Comparison of ENCODE assay signal across 19 cellular contexts in genomic region chr5:1368236-1368635, GRCh38. TPM values are rescaled to one million over a fixed set of nuclear protein-coding genes. Genes with fewer than 3 reads are reported as not detected.
DNase-seq lines count a peak whose midpoint lies in the region; ATAC-seq and TF ChIP-seq lines count a peak whose summit lies in the region.
"Had no signal": no experiment of that assay in that cellular context is flagged by ENCODE, and none has a peak within 500 bp of the region (broad histone marks: within the 10 kb centered on the region; RNA-seq: fewer than 3 reads in every experiment).

No MANE protein-coding gene starts in this region.

- H3K4me1 Mint-ChIP-seq in naive B cell (peaks cover 47 to 68% (median 55%) of the 10 kb centered on the region in 3 donors), type B pancreatic cell (ENCODE audit: unreplicated experiment) (no peaks in the 10 kb centered on the region), mesothelial cell of epicardium (no peaks in the 10 kb centered on the region)

- H3K27ac Mint-ChIP-seq in naive B cell (peak overlapping the region in 4 of 6 donors; percentile 17 to 93 (median 88)), type B pancreatic cell (no peak overlapping the region), mesothelial cell of epicardium (no peak overlapping the region)
- H3K27ac Mint-ChIP-seq: CD4-positive, CD25-positive, alpha-beta regulatory T cell; CD8-positive, alpha-beta memory T cell had no signal

- H3K36me3 Mint-ChIP-seq in naive B cell: no peaks in the 10 kb centered on the region
- H3K36me3 Mint-ChIP-seq in type B pancreatic cell: no peaks in the 10 kb centered on the region
- H3K36me3 Mint-ChIP-seq in mesothelial cell of epicardium: no peaks in the 10 kb centered on the region
- H3K36me3 Mint-ChIP-seq: CD4-positive, CD25-positive, alpha-beta regulatory T cell; CD8-positive, alpha-beta memory T cell had no signal

- ATAC-seq in Right ventricle myocardium inferior (no peak), left ventricle myocardium superior (no peak), naive B cell (ENCODE audit: low read depth in 2 of 2) (no peak), HG03159 (IDR thresholded peaks at IDR 0.05; ENCODE audit: unreplicated experiment) (no peak)
- ATAC-seq: A549 had no signal

- peak; percentile 45 for DNase-seq in Right ventricle myocardium inferior (ENCODE audit: missing footprints)
- no peak for DNase-seq in left ventricle myocardium superior
- DNase-seq in SW480 (ENCODE audit: low spot score): peak; percentile 80
- DNase-seq in naive B cell: no peak
- DNase-seq in GM20000 (ENCODE audit: low spot score): no peak
- no peak for DNase-seq in type B pancreatic cell (ENCODE audit: extremely low spot score, unreplicated experiment)
- DNase-seq in mesothelial cell of epicardium (ENCODE audit: low spot score in 2 of 2, unreplicated experiment in 2 of 2): no peak
- DNase-seq: CD4-positive, CD25-positive, alpha-beta regulatory T cell; CD8-positive, alpha-beta memory T cell; COR-L47; DMS 273 treated with DMSO at 0.1 percent for 48 hours; DMS53; DND-41; EL; GM23248; HCEC 1CT; IMR-90 had no signal

- peaks cover 0 to 13% (median 11%) of the 10 kb centered on the region in 3 donors for H3K27me3 Mint-ChIP-seq in naive B cell
- H3K27me3 Mint-ChIP-seq in type B pancreatic cell: peaks cover 88% of the 10 kb centered on the region
- H3K27me3 Mint-ChIP-seq in mesothelial cell of epicardium (ENCODE audit: low read depth): peaks cover 92% of the 10 kb centered on the region

- intact Hi-C loops in Right ventricle myocardium inferior (cut with DNase I) (no loop called here), left ventricle myocardium superior (cut with micrococcal nuclease) (no loop called here)

- no peaks in the 10 kb centered on the region for H3K9me3 Mint-ChIP-seq in naive B cell
- H3K9me3 Mint-ChIP-seq in type B pancreatic cell: no peaks in the 10 kb centered on the region
- H3K9me3 Mint-ChIP-seq in mesothelial cell of epicardium: no peaks in the 10 kb centered on the region
- H3K9me3 Mint-ChIP-seq: CD4-positive, CD25-positive, alpha-beta regulatory T cell; CD8-positive, alpha-beta memory T cell had no signal

- H3K4me3 Mint-ChIP-seq in naive B cell (no peak overlapping the region), type B pancreatic cell (no peak overlapping the region), mesothelial cell of epicardium (no peak overlapping the region)
- H3K4me3 Mint-ChIP-seq: CD4-positive, CD25-positive, alpha-beta regulatory T cell; CD8-positive, alpha-beta memory T cell had no signal

- TF ChIP-seq CTCF in GM20000 (IDR thresholded peaks at IDR 0.05; ENCODE audit: extremely low read depth, missing control alignments) (no peak), type B pancreatic cell (conservative IDR thresholded peaks at IDR 0.05) (no peak), mesothelial cell of epicardium (IDR thresholded peaks at IDR 0.05; ENCODE audit: unreplicated experiment) (no peak)

RNA-seq across cellular contexts. Expression of gene CLPTM1L, which starts 23.3 kb away (rescaled TPM):
- total RNA-seq in Right ventricle myocardium inferior: 33.3 TPM
- total RNA-seq in left ventricle myocardium superior: 31.5 TPM
- polyA plus RNA-seq in naive B cell (ENCODE audit: low read depth in 6 of 6): 10 to 100 TPM; 24.5 to 65.2 (median 41.4) TPM
- 84.8 and 90.1 TPM in 2 replicates for total RNA-seq in type B pancreatic cell (ENCODE audit: low replicate concordance)
- 79.3 to 83.9 TPM (median 83.7 TPM) in 3 replicates for total RNA-seq in mesothelial cell of epicardium

Comparison
In these comparisons a context has a peak if more than half of its experiments do, and no peak if none do; other contexts are left out.
1. DNase-seq: peak in Right ventricle myocardium inferior (single experiment) and SW480 (single experiment); none in left ventricle myocardium superior (single experiment), naive B cell (single experiment), GM20000 (single experiment), type B pancreatic cell (single experiment) and mesothelial cell of epicardium (0 of 2).
2. H3K27ac Mint-ChIP-seq: peak in naive B cell (4 of 6); none in type B pancreatic cell (single experiment) and mesothelial cell of epicardium (single experiment).